17 cellular contexts compared by ENCODE assay signal in the genomic region with DNA sequence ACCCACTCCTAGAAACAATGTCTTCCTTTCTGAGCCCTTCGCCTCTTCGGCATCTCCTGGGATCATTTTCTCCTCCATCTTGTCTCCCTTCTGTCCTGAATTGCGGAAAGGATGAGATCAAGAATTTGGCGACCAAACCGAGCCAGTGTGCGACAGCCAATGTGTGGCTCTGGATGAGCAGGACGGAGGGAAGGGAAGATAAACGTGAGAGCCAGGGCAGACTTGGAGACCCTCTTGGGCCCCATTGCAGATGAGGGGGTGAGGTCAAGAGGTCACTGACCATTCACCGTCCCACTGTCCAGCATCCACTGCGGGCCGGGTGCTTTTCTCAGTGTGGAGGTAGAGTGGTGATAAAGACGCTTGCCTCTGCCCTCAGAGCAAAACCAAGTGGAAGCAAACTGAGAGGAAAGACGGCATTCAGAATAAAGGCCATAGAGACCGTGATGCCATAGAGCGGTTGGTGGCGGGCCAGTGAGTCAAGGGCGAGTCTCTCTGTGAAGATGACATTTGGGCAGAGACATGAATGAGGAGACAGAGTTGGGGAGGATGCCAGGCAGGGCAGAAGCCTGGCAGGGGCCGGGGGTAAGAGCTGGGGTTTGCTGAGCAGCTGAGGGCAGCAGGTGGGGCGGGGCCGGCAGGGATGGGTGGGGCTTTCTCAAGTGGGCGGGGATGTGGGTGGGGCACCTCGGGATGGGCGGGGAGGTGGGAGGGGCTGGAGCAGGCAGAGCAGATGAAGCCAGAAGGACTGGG. TPM values are rescaled to one million over a fixed set of nuclear protein-coding genes. Genes with fewer than 3 reads are reported as not detected.
DNase-seq lines count a peak whose midpoint lies in the region; ATAC-seq and TF ChIP-seq lines count a peak whose summit lies in the region.
"Had no signal": no experiment of that assay in that cellular context is flagged by ENCODE, and none has a peak within 500 bp of the region (broad histone marks: within the 10 kb centered on the region; RNA-seq: fewer than 3 reads in every experiment).

No MANE protein-coding gene starts in this region.

- 88 to 91% methylated on average over 23 of the region's 23 CpGs for WGBS in thyroid gland, 2 donors
- WGBS in gastroesophageal sphincter (ENCODE audit: low coverage in 1 of 2), 2 donors: 80 to 82% methylated on average over 3 to 15 of the region's 23 CpGs

- H3K79me2 ChIP-seq in OCI-LY3 (ENCODE audit: low read length): no peaks in the 10 kb centered on the region

- H3K27ac Mint-ChIP-seq in chondrocyte (ENCODE audit: unreplicated experiment): no peak overlapping the region

- TF ChIP-seq CTCF in OCI-LY3 (IDR thresholded peaks at IDR 0.05; ENCODE audit: low read depth, low read length): no peak
- TF ChIP-seq CTCF in foreskin keratinocyte (conservative IDR thresholded peaks at IDR 0.05): no peak
- no peak for TF ChIP-seq CTCF in thyroid gland (IDR thresholded peaks at IDR 0.05)
- TF ChIP-seq CTCF in chondrocyte (IDR thresholded peaks at IDR 0.05): no peak
- TF ChIP-seq CTCF in gastroesophageal sphincter (IDR thresholded peaks at IDR 0.05): no peak

- no peak for TF ChIP-seq EP300 in gastroesophageal sphincter (IDR thresholded peaks at IDR 0.05)

- peaks cover 12% of the 10 kb centered on the region for H3K4me1 ChIP-seq in OCI-LY3 (ENCODE audit: low read length)
- H3K4me1 ChIP-seq in foreskin keratinocyte: peaks cover 3% of the 10 kb centered on the region
- H3K4me1 ChIP-seq in thyroid gland: no peaks in the 10 kb centered on the region
- no peaks in the 10 kb centered on the region for H3K4me1 ChIP-seq in gastroesophageal sphincter
- H3K4me1 ChIP-seq: SJSA1 had no signal

- H3K36me3 ChIP-seq in OCI-LY3 (replicated peaks; ENCODE audit: low read depth, low read length): no peaks in the 10 kb centered on the region
- no peaks in the 10 kb centered on the region for H3K36me3 ChIP-seq in thyroid gland
- H3K36me3 ChIP-seq in gastroesophageal sphincter: no peaks in the 10 kb centered on the region
- H3K36me3 ChIP-seq: SJSA1 had no signal

- no peaks in the 10 kb centered on the region for H3K4me1 Mint-ChIP-seq in chondrocyte (ENCODE audit: low read depth)

- ATAC-seq in foreskin keratinocyte (peak; percentile 47), gastroesophageal sphincter (no peak)
- ATAC-seq: activated T-cell treated with anti-CD3 and anti-CD28 coated beads, Interleukin-2, amount 50 U/mL, for 4 hours had no signal

- no peaks in the 10 kb centered on the region for H3K9me3 Mint-ChIP-seq in chondrocyte (ENCODE audit: low read depth)
- H3K9me3 Mint-ChIP-seq: activated T-cell treated with anti-CD3 and anti-CD28 coated beads, Interleukin-2, amount 50 U/mL, for 4 hours had no signal

- H3K9me3 ChIP-seq in OCI-LY3 (ENCODE audit: insufficient read depth, low read length) (0 out of 2 replicates have a peak, but pooled peaks cover 2% of the 10 kb centered on the region), thyroid gland (no peaks in the 10 kb centered on the region), gastroesophageal sphincter (no peaks in the 10 kb centered on the region)
- H3K9me3 ChIP-seq: SJSA1 had no signal

- no peaks in the 10 kb centered on the region for H3K36me3 Mint-ChIP-seq in chondrocyte (ENCODE audit: low read depth)

- H3K4me2 ChIP-seq in OCI-LY3 (ENCODE audit: low read length): peak overlapping the region; percentile 5; the same call in 1 of the 2 replicates

- H2AFZ ChIP-seq in OCI-LY3 (ENCODE audit: low read depth, low read length): no peak overlapping the region

- intact Hi-C loops in thyroid gland (cut with DNase I): no loop called here

- peak; percentile 14 for DNase-seq in stimulated activated CD4-positive, alpha-beta T cell treated with anti-CD3 and anti-CD28 coated beads, Interleukin-15, amount 100 ng/mL, for 24 hours
- DNase-seq in stimulated activated CD4-positive, alpha-beta T cell treated with anti-CD3 and anti-CD28 coated beads, Interleukin-12 subunit alpha, Interleukin-12 subunit beta, amount 100 ng/mL, for 4 hours: no peak
- DNase-seq in foreskin keratinocyte: no peak
- no peak for DNase-seq in H4 (ENCODE audit: low spot score)
- DNase-seq in thyroid gland: no peak
- no peak for DNase-seq in chondrocyte (ENCODE audit: low spot score)
- DNase-seq: activated T-cell treated with anti-CD3 and anti-CD28 coated beads, Interleukin-2, amount 50 U/mL, for 4 hours; aorta; DMS79 treated with DMSO at 0.1 percent for 48 hours; effector CD4-positive, alpha-beta T cell; foreskin melanocyte; NCI-H1105 treated with DMSO at 0.1 percent for 48 hours; NCI-H510A; stimulated activated CD4-positive, alpha-beta T cell treated with anti-CD3 and anti-CD28 coated beads, Interleukin-2, amount 100 ng/mL, for 48 hours had no signal

- TF ChIP-seq POLR2A in thyroid gland (IDR thresholded peaks at IDR 0.05) (no peak), gastroesophageal sphincter (IDR thresholded peaks at IDR 0.05) (no peak)

- no peak overlapping the region for H3K4me3 Mint-ChIP-seq in chondrocyte (ENCODE audit: unreplicated experiment)
- H3K4me3 Mint-ChIP-seq: activated T-cell treated with anti-CD3 and anti-CD28 coated beads, Interleukin-2, amount 50 U/mL, for 4 hours had no signal

- peaks cover 2% of the 10 kb centered on the region for H3K27me3 Mint-ChIP-seq in chondrocyte (ENCODE audit: low read depth)

- no peak overlapping the region for H3K4me3 ChIP-seq in OCI-LY3 (ENCODE audit: low read length)
- H3K4me3 ChIP-seq in thyroid gland (replicated peaks in 1 of 3): no peak overlapping the region
- no peak overlapping the region for H3K4me3 ChIP-seq in gastroesophageal sphincter
- H3K4me3 ChIP-seq: SJSA1 had no signal

- H4K20me1 ChIP-seq in OCI-LY3 (ENCODE audit: insufficient read depth, low read length): no peaks in the 10 kb centered on the region

- H3K27me3 ChIP-seq in OCI-LY3 (ENCODE audit: low read depth, low read length): peaks cover 21% of the 10 kb centered on the region; the same call in 1 of the 2 replicates
- H3K27me3 ChIP-seq in foreskin keratinocyte: peaks cover 3% of the 10 kb centered on the region
- H3K27me3 ChIP-seq in thyroid gland: no peaks in the 10 kb centered on the region
- H3K27me3 ChIP-seq in gastroesophageal sphincter: peaks cover 16% of the 10 kb centered on the region
- H3K27me3 ChIP-seq: SJSA1 had no signal

- H3K27ac ChIP-seq in OCI-LY3 (ENCODE audit: low read length): no peak overlapping the region
- no peak overlapping the region for H3K27ac ChIP-seq in foreskin keratinocyte
- no peak overlapping the region for H3K27ac ChIP-seq in thyroid gland
- H3K27ac ChIP-seq in gastroesophageal sphincter: no peak overlapping the region
- H3K27ac ChIP-seq: SJSA1 had no signal

- H3K9ac ChIP-seq in OCI-LY3 (ENCODE audit: low read length): no peak overlapping the region

RNA-seq across cellular contexts. Expression of a gene that starts 55.6 kb away (rescaled TPM):
- total RNA-seq in foreskin keratinocyte (12.0 and 15.4 TPM in 2 replicates), thyroid gland (100 to 1,000 TPM in 2 of 4 donors, 10 to 100 TPM in 2; 50.8 to 157 (median 108) TPM), chondrocyte (55.5 to 70.1 TPM (median 60.3 TPM) in 3 replicates), gastroesophageal sphincter (10 to 100 TPM; 62.3 to 92.3 (median 81.9) TPM)
- 9.5 and 15.3 TPM in 2 replicates for polyA plus RNA-seq in foreskin keratinocyte
- 92.2 and 104 TPM in 2 replicates for total RNA-seq in H4 (2014; rRNA removed; shearing (Covaris generic))
